In the genomic region with DNA sequence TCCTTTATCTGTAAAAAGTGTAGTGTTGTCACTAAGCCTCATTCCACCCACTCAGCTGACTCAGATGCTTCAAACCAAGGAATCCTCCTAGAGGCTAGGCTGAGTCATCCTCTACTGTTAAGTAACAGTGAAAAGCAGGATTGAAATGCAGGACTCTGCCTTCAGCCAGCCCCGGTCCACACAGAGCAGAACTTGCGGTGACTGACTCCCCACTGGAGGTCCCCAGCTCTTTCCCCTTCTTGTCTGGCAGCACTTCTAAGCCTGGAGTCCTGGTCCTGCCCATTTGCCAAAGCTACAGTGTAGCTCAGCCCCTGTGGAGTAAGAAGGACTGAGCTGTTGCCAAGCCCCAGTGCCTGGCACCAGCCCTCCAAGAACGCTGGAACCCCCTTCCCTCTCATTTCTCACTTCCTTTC, we compare ENCODE assay signal across 9 cellular contexts.
DNase-seq lines count a peak whose midpoint lies in the region; ATAC-seq and TF ChIP-seq lines count a peak whose summit lies in the region.
"Had no signal": no experiment of that assay in that cellular context is flagged by ENCODE, and none has a peak within 500 bp of the region (broad histone marks: within the 10 kb centered on the region; RNA-seq: fewer than 3 reads in every experiment).

No MANE protein-coding gene starts in this region.

- H3K4me1 ChIP-seq in stomach smooth muscle (ENCODE audit: control insufficient read depth, insufficient read depth, low read length): peaks cover 25% of the 10 kb centered on the region

- no peak for TF ChIP-seq CTCF in NB4 (IDR thresholded peaks at IDR 0.05; ENCODE audit: low read depth, low read length)
- TF ChIP-seq CTCF in astrocyte of the spinal cord (IDR thresholded peaks at IDR 0.05; ENCODE audit: low read depth, low read length): no peak

- ATAC-seq in HG02981 (IDR thresholded peaks at IDR 0.05; ENCODE audit: unreplicated experiment): no peak

- H3K9ac ChIP-seq in stomach smooth muscle (ENCODE audit: low read length in 2 of 2): no peak overlapping the region

- in situ Hi-C loops in astrocyte of the spinal cord (cut with HindIII; ENCODE audit: low sequenced_read_pairs): no loop called here

- no peaks in the 10 kb centered on the region for H3K36me3 ChIP-seq in stomach smooth muscle (ENCODE audit: control insufficient read depth in 2 of 2, insufficient read depth in 2 of 2, low read length in 2 of 2)
- H3K36me3 ChIP-seq: tibial nerve had no signal

- H3K4me3 ChIP-seq in NB4 (ENCODE audit: low read depth, low read length) (peak overlapping the region; percentile 56), astrocyte of the spinal cord (ENCODE audit: low read depth, low read length) (no peak overlapping the region), stomach smooth muscle (ENCODE audit: low read length in 2 of 2) (peak overlapping the region in 1 of 2 donors; percentile 44)
- H3K4me3 ChIP-seq: tibial nerve had no signal

- no peaks in the 10 kb centered on the region for H3K9me3 ChIP-seq in stomach smooth muscle (ENCODE audit: control insufficient read depth in 2 of 2, low read length in 2 of 2)
- H3K9me3 ChIP-seq: tibial nerve had no signal

- no peak for TF ChIP-seq POLR2A in NB4 (IDR thresholded peaks at IDR 0.05; ENCODE audit: extremely low read depth, insufficient read length)

- peak overlapping the region; percentile 24 for H3K27ac ChIP-seq in stomach smooth muscle (ENCODE audit: low read length)

- no peaks in the 10 kb centered on the region for H3K27me3 ChIP-seq in stomach smooth muscle (ENCODE audit: control insufficient read depth in 1 of 2, insufficient read depth in 2 of 2, low read length in 2 of 2)
- H3K27me3 ChIP-seq: tibial nerve had no signal

- DNase-seq in AML-193 (lab: John Stamatoyannopoulos, UW) (peak; percentile 80 to 82), NB4 (ENCODE audit: low read depth) (peak; percentile 94), astrocyte of the spinal cord (ENCODE audit: low read depth, low spot score) (peak; percentile 92), kidney tubule cell (ENCODE audit: low spot score) (peak; percentile 88), T-helper 1 cell (no peak), COLO668 (lab: John Stamatoyannopoulos, UW; ENCODE audit: unreplicated experiment) (no peak)

Comparison
In these comparisons a context has a peak if more than half of its experiments do, and no peak if none do; other contexts are left out.
1. DNase-seq: peak in AML-193 (2 of 2), NB4 (single experiment), astrocyte of the spinal cord (single experiment) and kidney tubule cell (single experiment); none in T-helper 1 cell (0 of 5) and COLO668 (single experiment).